In genomic region chr6:25270559-25270958, GRCh38 we compare ENCODE assay signal across 1 cellular context.
A peak's percentile ranks its signal among the peaks of the same experiment; 100 is the strongest.
TF ChIP-seq lines count a peak whose summit lies in the region.

No MANE protein-coding gene starts in this region.

TF ChIP-seq in HepG2, 621 proteins besides CTCF, POLR2A, EP300 and RAD21 (continued from another document and continues in another):
- TF ChIP-seq GLMP (CRISPR knock-in tag; IDR thresholded peaks at IDR 0.05; ENCODE audit: borderline replicate concordance): no peak
- TF ChIP-seq ZNF430 (CRISPR knock-in tag; IDR thresholded peaks at IDR 0.05): no peak
- no peak for TF ChIP-seq ZNF260 (CRISPR knock-in tag; IDR thresholded peaks at IDR 0.05; ENCODE audit: borderline replicate concordance, low read depth)
- no peak for TF ChIP-seq FOXA1 (IDR thresholded peaks at IDR 0.05)
- peak; percentile 84 for TF ChIP-seq FOXA1 (CRISPR knock-in tag; IDR thresholded peaks at IDR 0.05)
- TF ChIP-seq ZMAT3 (CRISPR knock-in tag; conservative IDR thresholded peaks at IDR 0.05): no peak
- no peak for TF ChIP-seq ZNF274 (CRISPR knock-in tag; IDR thresholded peaks at IDR 0.05)
- no peak for TF ChIP-seq AGO2 (optimal IDR thresholded peaks at IDR 0.05; ENCODE audit: low read depth, low read length)
- no peak for TF ChIP-seq SP2 (CRISPR knock-in tag; IDR thresholded peaks at IDR 0.05)
- TF ChIP-seq FOXK1 (CRISPR knock-in tag; IDR thresholded peaks at IDR 0.05; ENCODE audit: borderline replicate concordance, low read depth): peak; percentile 58; the same call in 1 of the 2 replicates
- no peak for TF ChIP-seq ZSCAN9 (CRISPR knock-in tag; IDR thresholded peaks at IDR 0.05; ENCODE audit: borderline replicate concordance)
- no peak for TF ChIP-seq THYN1 (CRISPR knock-in tag; IDR thresholded peaks at IDR 0.05; ENCODE audit: borderline replicate concordance, low read depth)
- no peak for TF ChIP-seq ZNF296 (CRISPR knock-in tag; conservative IDR thresholded peaks at IDR 0.05)
- no peak for TF ChIP-seq ASH2L (IDR thresholded peaks at IDR 0.05; ENCODE audit: insufficient read length, low read depth, low read length)
- no peak for TF ChIP-seq ZNF292 (CRISPR knock-in tag; IDR thresholded peaks at IDR 0.05; ENCODE audit: borderline replicate concordance, low read depth)
- no peak for TF ChIP-seq ARHGAP35 (CRISPR knock-in tag; IDR thresholded peaks at IDR 0.05; ENCODE audit: borderline replicate concordance)
- no peak for TF ChIP-seq SETDB1 (CRISPR knock-in tag; IDR thresholded peaks at IDR 0.05; ENCODE audit: borderline replicate concordance)
- TF ChIP-seq HNRNPL (IDR thresholded peaks at IDR 0.05; ENCODE audit: low read depth, low read length): no peak
- TF ChIP-seq ZNF570 (CRISPR knock-in tag; IDR thresholded peaks at IDR 0.05; ENCODE audit: borderline replicate concordance): no peak
- no peak for TF ChIP-seq ZNF670 (CRISPR knock-in tag; IDR thresholded peaks at IDR 0.05; ENCODE audit: borderline replicate concordance)
- TF ChIP-seq ZSCAN31 (CRISPR knock-in tag; IDR thresholded peaks at IDR 0.05; ENCODE audit: low read depth): no peak
- no peak for TF ChIP-seq SPEN (CRISPR knock-in tag; IDR thresholded peaks at IDR 0.05; ENCODE audit: low read depth)
- no peak for TF ChIP-seq ZSCAN5A (CRISPR knock-in tag; IDR thresholded peaks at IDR 0.05; ENCODE audit: borderline replicate concordance)
- no peak for TF ChIP-seq IRF9 (CRISPR knock-in tag; IDR thresholded peaks at IDR 0.05; ENCODE audit: borderline replicate concordance)
- no peak for TF ChIP-seq POLR2G (IDR thresholded peaks at IDR 0.05; ENCODE audit: low read depth, low read length)
- no peak for TF ChIP-seq ZEB1 (IDR thresholded peaks at IDR 0.05; ENCODE audit: insufficient replicate concordance, low read depth)
- TF ChIP-seq TEAD3 (CRISPR knock-in tag; optimal IDR thresholded peaks at IDR 0.05; ENCODE audit: borderline replicate concordance): peak; percentile 58
- no peak for TF ChIP-seq TP53 (CRISPR knock-in tag; conservative IDR thresholded peaks at IDR 0.05)
- TF ChIP-seq TARDBP (CRISPR knock-in tag; IDR thresholded peaks at IDR 0.05): no peak
- TF ChIP-seq PBX3 (CRISPR knock-in tag; IDR thresholded peaks at IDR 0.05; ENCODE audit: borderline replicate concordance): no peak
- no peak for TF ChIP-seq ZBTB49 (CRISPR knock-in tag; IDR thresholded peaks at IDR 0.05; ENCODE audit: borderline replicate concordance)
- TF ChIP-seq SMAD3 (CRISPR knock-in tag; IDR thresholded peaks at IDR 0.05): peak; percentile 53; the same call in 1 of the 2 replicates
- no peak for TF ChIP-seq ZNF136 (CRISPR knock-in tag; IDR thresholded peaks at IDR 0.05; ENCODE audit: low read depth)
- TF ChIP-seq HOXA9 (CRISPR knock-in tag; IDR thresholded peaks at IDR 0.05; ENCODE audit: borderline replicate concordance): no peak
- TF ChIP-seq ZNF546 (CRISPR knock-in tag; conservative IDR thresholded peaks at IDR 0.05): no peak
- no peak for TF ChIP-seq TERF1 (CRISPR knock-in tag; IDR thresholded peaks at IDR 0.05)
- TF ChIP-seq SMAD9 (CRISPR knock-in tag; IDR thresholded peaks at IDR 0.05): no peak
- peak; percentile 90 for TF ChIP-seq ARID5B (CRISPR knock-in tag; IDR thresholded peaks at IDR 0.05)
- no peak for TF ChIP-seq ZC3H13 (CRISPR knock-in tag; IDR thresholded peaks at IDR 0.05)
- TF ChIP-seq RFXANK (CRISPR knock-in tag; IDR thresholded peaks at IDR 0.05): no peak
- peak; percentile 84 for TF ChIP-seq NR2F2 (IDR thresholded peaks at IDR 0.05; ENCODE audit: borderline replicate concordance, low read depth)
- TF ChIP-seq HDAC2 (CRISPR knock-in tag; IDR thresholded peaks at IDR 0.05): no peak
- TF ChIP-seq ZNF615 (CRISPR knock-in tag; IDR thresholded peaks at IDR 0.05; ENCODE audit: borderline replicate concordance): no peak
- TF ChIP-seq STAG1 (CRISPR knock-in tag; IDR thresholded peaks at IDR 0.05): no peak
- TF ChIP-seq ZNF740 (CRISPR knock-in tag; IDR thresholded peaks at IDR 0.05): no peak
- no peak for TF ChIP-seq SCMH1 (CRISPR knock-in tag; IDR thresholded peaks at IDR 0.05; ENCODE audit: borderline replicate concordance)
- peak; percentile 69 for TF ChIP-seq ISL2 (CRISPR knock-in tag; IDR thresholded peaks at IDR 0.05)
- no peak for TF ChIP-seq PCBP2 (optimal IDR thresholded peaks at IDR 0.05; ENCODE audit: low read depth, low read length, poor library complexity, severe bottlenecking)
- TF ChIP-seq GMEB2 (CRISPR knock-in tag; IDR thresholded peaks at IDR 0.05; ENCODE audit: low read depth): no peak
- TF ChIP-seq ERF (CRISPR knock-in tag; IDR thresholded peaks at IDR 0.05): no peak
- TF ChIP-seq ZNF337 (CRISPR knock-in tag; IDR thresholded peaks at IDR 0.05; ENCODE audit: borderline replicate concordance, low read depth): no peak
- no peak for TF ChIP-seq ZNF383 (CRISPR knock-in tag; IDR thresholded peaks at IDR 0.05; ENCODE audit: borderline replicate concordance)
- TF ChIP-seq ZNF644 (CRISPR knock-in tag; IDR thresholded peaks at IDR 0.05; ENCODE audit: low read depth): peak; percentile 89
- TF ChIP-seq SALL2 (CRISPR knock-in tag; IDR thresholded peaks at IDR 0.05): no peak
- no peak for TF ChIP-seq ZFYVE20 (CRISPR knock-in tag; IDR thresholded peaks at IDR 0.05; ENCODE audit: borderline replicate concordance, low read depth)
- TF ChIP-seq MNT (IDR thresholded peaks at IDR 0.05): no peak
- no peak for TF ChIP-seq KDM6A (CRISPR knock-in tag; IDR thresholded peaks at IDR 0.05; ENCODE audit: low read depth)
